ENCODE assay signal across 27 cellular contexts in the genomic region with DNA sequence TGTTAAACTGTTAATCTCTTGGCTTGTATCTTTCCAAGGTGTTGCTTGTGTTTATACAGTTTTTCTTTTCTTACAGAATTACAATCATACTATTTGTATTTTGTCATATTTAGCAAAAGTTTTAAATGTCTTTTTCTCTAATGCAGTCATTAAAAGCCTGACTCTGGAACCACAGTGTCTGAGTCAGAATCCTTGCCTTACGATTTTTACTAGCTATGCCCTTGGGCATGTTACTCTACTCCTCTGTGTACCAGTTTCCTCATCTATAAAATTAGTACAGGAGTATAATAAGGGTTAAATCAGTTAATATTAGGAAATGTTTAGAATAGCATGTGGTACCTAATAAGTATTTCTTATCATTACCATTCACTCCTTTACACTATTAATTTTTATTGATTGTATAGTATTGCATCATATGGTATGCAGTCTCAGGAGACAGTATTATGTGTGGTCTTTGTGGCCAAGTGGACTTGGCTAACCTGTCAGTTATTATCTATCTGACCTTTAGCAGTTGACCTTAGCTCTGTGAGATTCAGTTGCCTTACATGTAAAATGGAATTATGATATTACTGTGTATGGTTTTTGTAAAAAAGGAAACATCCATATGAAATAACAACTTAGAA.
DNase-seq lines count a peak whose midpoint lies in the region; ATAC-seq, FAIRE-seq and TF ChIP-seq lines count a peak whose summit lies in the region.
"Had no signal": no experiment of that assay in that cellular context is flagged by ENCODE, and none has a peak within 500 bp of the region (broad histone marks: within the 10 kb centered on the region; RNA-seq: fewer than 3 reads in every experiment).

No MANE protein-coding gene starts in this region.

- no peak for TF ChIP-seq CTCF in GM12878 (IDR thresholded peaks at IDR 0.05 in 2 of 3, conservative IDR thresholded peaks at IDR 0.05 in 1 of 3; ENCODE audit: control insufficient read depth in 2 of 3, extremely low read depth in 1 of 3, insufficient read depth in 1 of 3, low read depth in 3 of 3, low read length in 3 of 3)

- 0 out of 3 replicates have a peak, but pooled peaks have one; percentile 32 for ATAC-seq in GM12878
- ATAC-seq: esophagus mucosa, left cardiac atrium had no signal

- in situ Hi-C loops in GM23248 (cut with MboI) = no loop called here
- in situ Hi-C loops in GM12878 (cut with MboI) = no loop called here

- RAD21 ChIA-PET in GM12878 (lab: Charles Lee; ENCODE audit: unreplicated experiment) = no interaction called here

- H3K4me3 ChIP-seq in GM23248 (no peak overlapping the region), GM12878 (no peak overlapping the region), H7 (ENCODE audit: insufficient read depth, low read depth, low read length) (no peak overlapping the region)
- H3K4me3 ChIP-seq: PC-9, SJSA1, testis, vagina had no signal

- no peak for FAIRE-seq in GM12878 (lab: Jason Lieb, UNC)
- FAIRE-seq: H1 had no signal

- H3F3A ChIP-seq in GM23248 (ENCODE audit: insufficient read depth) = no peaks in the 10 kb centered on the region

- H3K79me2 ChIP-seq in GM23248 (ENCODE audit: insufficient read depth) = peaks cover 43% of the 10 kb centered on the region; the same call in 1 of the 2 replicates
- no peaks in the 10 kb centered on the region for H3K79me2 ChIP-seq in GM12878 (ENCODE audit: control insufficient read depth, insufficient read depth, low read length)

- CTCF ChIA-PET in GM12878 (lab: Yijun Ruan, JAX) = no interaction called here

- H3K36me3 ChIP-seq in GM23248 (ENCODE audit: low read depth) (peaks cover 12% of the 10 kb centered on the region; the same call in 1 of the 2 replicates), GM12878 (ENCODE audit: control insufficient read depth in 2 of 2, insufficient read depth in 2 of 2, low read length in 1 of 2) (no peaks in the 10 kb centered on the region), H7 (replicated peaks; ENCODE audit: control insufficient read depth, insufficient read depth, low read length) (no peaks in the 10 kb centered on the region)
- H3K36me3 ChIP-seq: vagina had no signal

- H3K9ac ChIP-seq in GM23248 (no peak overlapping the region), GM12878 (ENCODE audit: control insufficient read depth, insufficient read depth, low read length) (no peak overlapping the region)

- DNase-seq in GM23248 (peak; percentile 55), LoVo (ENCODE audit: low spot score) (peak; percentile 12), GM12878 (ENCODE audit: low read depth, low spot score) (no peak), renal cortical epithelial cell (ENCODE audit: low read depth) (peak; percentile 30), NCI-H1694 (lab: John Stamatoyannopoulos, UW) (no peak), SK-N-DZ (ENCODE audit: low spot score) (no peak), H7 (no peak)
- DNase-seq: activated CD4-positive, alpha-beta T cell treated with anti-CD3 and anti-CD28 coated beads, Interleukin-2, amount 10 ng/mL, durations not matched to agents 24 days and 14 days; AML-193; COR-L47; DND-41; effector memory CD4-positive, alpha-beta T cell; head of caudate nucleus; KG1; left cardiac atrium; mesenchymal stem cell; NCI-H1092; NCI-H2029; NCI-H345; PC-9; small intestine; stimulated activated naive B cell treated with anti-CD40 and anti-IgM and Interleukin-4, amounts not matched to agents 10 μg/mL and 1 μg/mL and 100 μg/mL, for 72 hours; testis had no signal

- H3K27ac ChIP-seq in GM23248 = no peak overlapping the region
- no peak overlapping the region for H3K27ac ChIP-seq in GM12878 (ENCODE audit: control insufficient read depth, insufficient read depth)
- H3K27ac ChIP-seq: PC-9, SJSA1, testis, vagina had no signal

- H3K9me2 ChIP-seq in GM23248 (ENCODE audit: insufficient read depth) = no peaks in the 10 kb centered on the region; the same call in 1 of the 2 replicates

- WGBS in GM23248 (ENCODE audit: low coverage in 1 of 2, low lambda C conversion rate in 2 of 2, missing lambda C conversion rate in 2 of 2), 2 experiments = 37 to 48% methylated on average over 1 of the region's 1 CpG
- WGBS in GM12878 (ENCODE audit: insufficient coverage, insufficient replicate concordance, low lambda C conversion rate, missing lambda C conversion rate) = 89% methylated on average over 1 of the region's 1 CpG

- no peak for TF ChIP-seq POLR2A in GM12878 (IDR thresholded peaks at IDR 0.05; ENCODE audit: low read depth, low read length)

- POLR2A ChIA-PET in GM12878 (lab: Charles Lee) = no interaction called here

- intact Hi-C loops in GM12878 (cut with micrococcal nuclease; ENCODE audit: unreplicated experiment) = no loop called here

- H2AFZ ChIP-seq in GM23248 = no peak overlapping the region
- H2AFZ ChIP-seq in GM12878 (ENCODE audit: control insufficient read depth, low read depth, low read length) = no peak overlapping the region
- H2AFZ ChIP-seq: PC-9 had no signal

- 0 out of 2 replicates have a peak, but pooled peaks cover 7% of the 10 kb centered on the region for H3K4me1 ChIP-seq in GM23248 (ENCODE audit: insufficient read depth)
- H3K4me1 ChIP-seq in GM12878 (ENCODE audit: control insufficient read depth, insufficient read depth, low read length) = no peaks in the 10 kb centered on the region
- H3K4me1 ChIP-seq: SJSA1, testis, vagina had no signal

- no TSS peak for BruUV-seq in GM12878 (replicated peaks; lab: Mats Ljungman, UMichigan)

- no peaks in the 10 kb centered on the region for H3K9me3 ChIP-seq in GM23248 (ENCODE audit: low read depth)
- no peaks in the 10 kb centered on the region; the same call in 2 of the 3 replicates for H3K9me3 ChIP-seq in GM12878 (replicated peaks; ENCODE audit: control insufficient read depth, insufficient read depth, low read length)
- H3K9me3 ChIP-seq: SJSA1, testis, vagina had no signal

- TF ChIP-seq RAD21 in GM12878 (IDR thresholded peaks at IDR 0.05; ENCODE audit: insufficient read depth, low read depth, low read length) = no peak

- SMC1A ChIA-PET in GM12878 (lab: Charles Lee; ENCODE audit: uncharacterized antibody, unreplicated experiment) = interaction anchor here (1.3 kb wide), 1 partner anchor 10 kb away, joined by 3 read pairs; no protein-coding TSS in a partner anchor

- no peaks in the 10 kb centered on the region for H3K27me3 ChIP-seq in GM23248 (replicated peaks; ENCODE audit: insufficient read depth)
- H3K27me3 ChIP-seq in GM12878 (replicated peaks in 1 of 2; ENCODE audit: control insufficient read depth in 2 of 2, insufficient read depth in 2 of 2, low read length in 1 of 2) = no peaks in the 10 kb centered on the region
- H3K27me3 ChIP-seq in H7 (ENCODE audit: control insufficient read depth, insufficient read depth, low read length) = no peaks in the 10 kb centered on the region
- H3K27me3 ChIP-seq: SJSA1, testis, vagina had no signal

- H3K4me2 ChIP-seq in GM23248 (ENCODE audit: unreplicated experiment) (no peak overlapping the region), GM12878 (ENCODE audit: control insufficient read depth, insufficient read depth) (no peak overlapping the region)
- H3K4me2 ChIP-seq: PC-9 had no signal

- H4K20me1 ChIP-seq in GM23248 (ENCODE audit: insufficient read depth) (no peaks in the 10 kb centered on the region), GM12878 (ENCODE audit: control insufficient read depth, insufficient read depth) (no peaks in the 10 kb centered on the region)

- no peak for TF ChIP-seq EP300 in GM12878 (IDR thresholded peaks at IDR 0.05; ENCODE audit: borderline replicate concordance in 1 of 2, control insufficient read depth in 1 of 2, low read depth in 2 of 2, low read length in 2 of 2)

TF ChIP-seq in GM12878, 131 proteins besides CTCF, POLR2A, EP300 and RAD21 (continues in another document):
- TF ChIP-seq, protein P1, sequence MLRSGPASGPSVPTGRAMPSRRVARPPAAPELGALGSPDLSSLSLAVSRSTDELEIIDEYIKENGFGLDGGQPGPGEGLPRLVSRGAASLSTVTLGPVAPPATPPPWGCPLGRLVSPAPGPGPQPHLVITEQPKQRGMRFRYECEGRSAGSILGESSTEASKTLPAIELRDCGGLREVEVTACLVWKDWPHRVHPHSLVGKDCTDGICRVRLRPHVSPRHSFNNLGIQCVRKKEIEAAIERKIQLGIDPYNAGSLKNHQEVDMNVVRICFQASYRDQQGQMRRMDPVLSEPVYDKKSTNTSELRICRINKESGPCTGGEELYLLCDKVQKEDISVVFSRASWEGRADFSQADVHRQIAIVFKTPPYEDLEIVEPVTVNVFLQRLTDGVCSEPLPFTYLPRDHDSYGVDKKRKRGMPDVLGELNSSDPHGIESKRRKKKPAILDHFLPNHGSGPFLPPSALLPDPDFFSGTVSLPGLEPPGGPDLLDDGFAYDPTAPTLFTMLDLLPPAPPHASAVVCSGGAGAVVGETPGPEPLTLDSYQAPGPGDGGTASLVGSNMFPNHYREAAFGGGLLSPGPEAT (IDR thresholded peaks at IDR 0.05; ENCODE audit: low read depth) = no peak
- TF ChIP-seq SIN3A (IDR thresholded peaks at IDR 0.05; ENCODE audit: low read depth, low read length) (no peak), TCF12 (IDR thresholded peaks at IDR 0.05; ENCODE audit: low read depth, low read length) (no peak), SMC3 (IDR thresholded peaks at IDR 0.05; ENCODE audit: borderline replicate concordance, low read length) (no peak), NR2C2 (IDR thresholded peaks at IDR 0.05; ENCODE audit: borderline replicate concordance, control insufficient read depth, insufficient read length, low read depth) (no peak), JUNB (IDR thresholded peaks at IDR 0.05) (no peak)
- TF ChIP-seq, protein P2, sequence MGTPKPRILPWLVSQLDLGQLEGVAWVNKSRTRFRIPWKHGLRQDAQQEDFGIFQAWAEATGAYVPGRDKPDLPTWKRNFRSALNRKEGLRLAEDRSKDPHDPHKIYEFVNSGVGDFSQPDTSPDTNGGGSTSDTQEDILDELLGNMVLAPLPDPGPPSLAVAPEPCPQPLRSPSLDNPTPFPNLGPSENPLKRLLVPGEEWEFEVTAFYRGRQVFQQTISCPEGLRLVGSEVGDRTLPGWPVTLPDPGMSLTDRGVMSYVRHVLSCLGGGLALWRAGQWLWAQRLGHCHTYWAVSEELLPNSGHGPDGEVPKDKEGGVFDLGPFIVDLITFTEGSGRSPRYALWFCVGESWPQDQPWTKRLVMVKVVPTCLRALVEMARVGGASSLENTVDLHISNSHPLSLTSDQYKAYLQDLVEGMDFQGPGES (IDR thresholded peaks at IDR 0.05) = no peak

Comparison
In these comparisons a context has a peak if more than half of its experiments do, and no peak if none do; other contexts are left out.
1. DNase-seq: peak in GM23248 (single experiment), LoVo (single experiment) and renal cortical epithelial cell (single experiment); none in GM12878 (single experiment), NCI-H1694 (single experiment), SK-N-DZ (single experiment) and H7 (single experiment).